18 cellular contexts compared by ENCODE assay signal in genomic region chr6:155974967-155975366, GRCh38.
"Had no signal": no experiment of that assay in that cellular context is flagged by ENCODE, and none has a peak within 500 bp of the region (broad histone marks: within the 10 kb centered on the region; RNA-seq: fewer than 3 reads in every experiment).

No MANE protein-coding gene starts in this region.

- H3K36me3 Mint-ChIP-seq: activated CD8-positive, alpha-beta memory T cell treated with anti-CD3 and anti-CD28 coated beads, Interleukin-2, amount 10 ng/mL, durations not matched to agents 7 days and 5 days; brain; mesothelial cell of epicardium; stimulated activated naive B cell treated with anti-CD40 and anti-IgM and Interleukin-4, amounts not matched to agents 10 μg/mL and 1 μg/mL and 100 μg/mL, for 72 hours had no signal

- H3K27me3 Mint-ChIP-seq: activated CD4-positive, alpha-beta T cell treated with anti-CD3 and anti-CD28 coated beads for 36 hours; activated CD8-positive, alpha-beta memory T cell treated with anti-CD3 and anti-CD28 coated beads, Interleukin-2, amount 10 ng/mL, durations not matched to agents 7 days and 5 days; activated naive CD8-positive, alpha-beta T cell treated with anti-CD3 and anti-CD28 coated beads, Interleukin-2, amount 10 ng/mL, durations not matched to agents 7 days and 5 days; stimulated activated naive B cell treated with anti-CD40 and anti-IgM and Interleukin-4, amounts not matched to agents 10 μg/mL and 1 μg/mL and 100 μg/mL, for 72 hours had no signal

- H3K4me3 Mint-ChIP-seq: activated CD4-positive, alpha-beta T cell treated with anti-CD3 and anti-CD28 coated beads for 36 hours; activated CD8-positive, alpha-beta memory T cell treated with anti-CD3 and anti-CD28 coated beads, Interleukin-2, amount 10 ng/mL, durations not matched to agents 7 days and 5 days; activated naive CD8-positive, alpha-beta T cell treated with anti-CD3 and anti-CD28 coated beads, Interleukin-2, amount 10 ng/mL, durations not matched to agents 7 days and 5 days; brain; endodermal cell; mesothelial cell of epicardium; stimulated activated naive B cell treated with anti-CD40 and anti-IgM and Interleukin-4, amounts not matched to agents 10 μg/mL and 1 μg/mL and 100 μg/mL, for 72 hours had no signal

- DNase-seq: activated CD4-positive, alpha-beta T cell treated with anti-CD3 and anti-CD28 coated beads for 36 hours; activated CD4-positive, alpha-beta T cell treated with anti-CD3 and anti-CD28 coated beads, Interleukin-2, amount 50 U/mL, for 48 hours; activated CD8-positive, alpha-beta memory T cell treated with anti-CD3 and anti-CD28 coated beads, Interleukin-2, amount 10 ng/mL, durations not matched to agents 7 days and 5 days; activated naive CD8-positive, alpha-beta T cell treated with anti-CD3 and anti-CD28 coated beads, Interleukin-2, amount 10 ng/mL, durations not matched to agents 7 days and 5 days; anterior cingulate cortex; endodermal cell; foreskin melanocyte; glutamatergic neuron; hypothalamus; islet precursor cell; nucleus accumbens; stimulated activated naive B cell treated with anti-CD40 and anti-IgM and Interleukin-4, amounts not matched to agents 10 μg/mL and 1 μg/mL and 100 μg/mL, for 72 hours had no signal

- ATAC-seq: activated CD4-positive, alpha-beta T cell treated with anti-CD3 and anti-CD28 coated beads for 36 hours; activated CD8-positive, alpha-beta memory T cell treated with anti-CD3 and anti-CD28 coated beads, Interleukin-2, amount 10 ng/mL, durations not matched to agents 7 days and 5 days; left lobe of liver; stimulated activated naive B cell treated with anti-CD40 and anti-IgM and Interleukin-4, amounts not matched to agents 10 μg/mL and 1 μg/mL and 100 μg/mL, for 72 hours had no signal

- H3K27ac Mint-ChIP-seq: activated CD4-positive, alpha-beta T cell treated with anti-CD3 and anti-CD28 coated beads for 36 hours; activated CD8-positive, alpha-beta memory T cell treated with anti-CD3 and anti-CD28 coated beads, Interleukin-2, amount 10 ng/mL, durations not matched to agents 7 days and 5 days; activated naive CD8-positive, alpha-beta T cell treated with anti-CD3 and anti-CD28 coated beads, Interleukin-2, amount 10 ng/mL, durations not matched to agents 7 days and 5 days; endodermal cell; mesothelial cell of epicardium; stimulated activated naive B cell treated with anti-CD40 and anti-IgM and Interleukin-4, amounts not matched to agents 10 μg/mL and 1 μg/mL and 100 μg/mL, for 72 hours had no signal

- H3K9me3 Mint-ChIP-seq: brain; endodermal cell; mesothelial cell of epicardium; stimulated activated naive B cell treated with anti-CD40 and anti-IgM and Interleukin-4, amounts not matched to agents 10 μg/mL and 1 μg/mL and 100 μg/mL, for 72 hours had no signal

- FAIRE-seq: colon, TTC549, urothelium cell line had no signal
